In the genomic region with DNA sequence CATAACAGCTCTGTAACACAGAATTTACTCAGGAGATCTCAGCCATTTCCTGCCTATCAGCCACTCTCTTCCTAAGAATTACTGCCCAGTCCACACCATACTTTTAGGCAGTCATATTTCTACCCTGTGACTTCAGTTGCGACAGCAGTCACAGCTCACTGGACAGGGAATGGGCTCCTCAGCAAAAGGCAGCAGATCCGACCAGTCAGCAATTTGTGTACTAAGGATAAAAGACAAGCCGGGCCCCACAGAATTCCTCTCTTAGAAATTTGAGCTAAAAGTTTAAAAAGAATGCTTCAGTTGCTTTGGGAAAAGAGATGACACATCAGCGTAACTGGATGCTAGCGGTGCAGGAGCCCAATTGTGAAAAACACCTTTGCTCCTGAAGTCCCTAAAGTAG, we compare ENCODE assay signal across 22 cellular contexts.
DNase-seq lines count a peak whose midpoint lies in the region; ATAC-seq and TF ChIP-seq lines count a peak whose summit lies in the region.
"Had no signal": no experiment of that assay in that cellular context is flagged by ENCODE, and none has a peak within 500 bp of the region (broad histone marks: within the 10 kb centered on the region; RNA-seq: fewer than 3 reads in every experiment).

No MANE protein-coding gene starts in this region.

- H3K4ac ChIP-seq in IMR-90 (ENCODE audit: low read depth, low read length) (no peak overlapping the region), mesenchymal stem cell (ENCODE audit: low read depth in 1 of 2, low read length in 2 of 2) (no peak overlapping the region), trophoblast cell (ENCODE audit: low read depth, low read length) (no peak overlapping the region)

- H3K56ac ChIP-seq in IMR-90 (ENCODE audit: extremely low read depth, insufficient read depth, low read length) = no peak overlapping the region

- H2BK20ac ChIP-seq in IMR-90 (ENCODE audit: low read depth, low read length) = no peak overlapping the region

- no peak overlapping the region for H2BK15ac ChIP-seq in IMR-90 (ENCODE audit: low read depth, low read length)
- H2BK15ac ChIP-seq in mesenchymal stem cell (ENCODE audit: low read depth, poor library complexity, severe bottlenecking) = no peak overlapping the region

- H3K79me1 ChIP-seq in IMR-90 (ENCODE audit: low read depth in 1 of 2, low read length in 2 of 2) (no peaks in the 10 kb centered on the region), mesenchymal stem cell (replicated peaks; ENCODE audit: low read length, poor library complexity, severe bottlenecking) (no peaks in the 10 kb centered on the region), trophoblast cell (ENCODE audit: low read length) (peaks cover 2% of the 10 kb centered on the region)

- no peak overlapping the region for H4K12ac ChIP-seq in trophoblast cell (ENCODE audit: low read depth, low read length)

- H3K27ac ChIP-seq in IMR-90 (ENCODE audit: insufficient read depth, low read length) (no peak overlapping the region), mesenchymal stem cell (ENCODE audit: low read length, poor library complexity, severe bottlenecking) (peak overlapping the region; percentile 61), trophoblast cell (ENCODE audit: low read depth, low read length) (no peak overlapping the region)
- H3K27ac ChIP-seq: BLaER1 had no signal

- in situ Hi-C loops in IMR-90 (cut with MboI; ENCODE audit: low sequenced_read_pairs) = no loop called here

- intact Hi-C loops in IMR-90 (cut with micrococcal nuclease) = no loop called here

- no peak overlapping the region for H3K4me3 ChIP-seq in IMR-90 (ENCODE audit: insufficient read depth, low read depth, low read length)
- no peak overlapping the region for H3K4me3 ChIP-seq in epithelial cell of proximal tubule (ENCODE audit: low read depth, low read length)
- H3K4me3 ChIP-seq in mesenchymal stem cell (ENCODE audit: insufficient read depth in 1 of 2, low read depth in 1 of 2, low read length in 2 of 2) = no peak overlapping the region
- H3K4me3 ChIP-seq in trophoblast cell (ENCODE audit: low read depth, low read length) = no peak overlapping the region
- H3K4me3 ChIP-seq: BLaER1, GM12878 had no signal

- H4K5ac ChIP-seq in IMR-90 (ENCODE audit: low read depth, low read length) = no peak overlapping the region

- no peaks in the 10 kb centered on the region for H3K9me3 ChIP-seq in IMR-90 (ENCODE audit: control insufficient read depth, insufficient read depth, low read length)
- H3K9me3 ChIP-seq in mesenchymal stem cell (ENCODE audit: control insufficient read depth, low read length) = no peaks in the 10 kb centered on the region
- H3K9me3 ChIP-seq in trophoblast cell (ENCODE audit: insufficient read depth, low read depth, low read length) = no peaks in the 10 kb centered on the region
- H3K9me3 ChIP-seq: BLaER1, SK-N-SH had no signal

- H2BK5ac ChIP-seq in IMR-90 (ENCODE audit: low read depth, low read length, poor library complexity, severe bottlenecking) = no peak overlapping the region
- no peak overlapping the region for H2BK5ac ChIP-seq in mesenchymal stem cell (ENCODE audit: low read depth, low read length, poor library complexity, severe bottlenecking)
- H2BK5ac ChIP-seq in trophoblast cell (ENCODE audit: low read depth, low read length, poor library complexity) = no peak overlapping the region

- no peak for DNase-seq in IMR-90
- peak; percentile 10 for DNase-seq in epithelial cell of proximal tubule (ENCODE audit: low read depth)
- no peak for DNase-seq in mesenchymal stem cell
- DNase-seq in trophoblast cell = peak; percentile 9 to 57
- no peak for DNase-seq in DMS79 treated with DMSO at 0.1 percent for 48 hours (lab: John Stamatoyannopoulos, UW)
- DNase-seq in DMS79 (lab: John Stamatoyannopoulos, UW) = no peak
- no peak for DNase-seq in NCI-H69 (lab: John Stamatoyannopoulos, UW)
- DNase-seq: CD4-positive, alpha-beta memory T cell; DMS153; EL; HCEC 1CT; KG1; NCI-H1417 treated with DMSO at 0.1 percent for 48 hours; NCI-H1930; NCI-H2171 treated with DMSO at 0.1 percent for 48 hours; NCI-H446 treated with DMSO at 0.1 percent for 48 hours; NCI-H748 treated with DMSO at 0.1 percent for 48 hours; NK-92 treated with Interleukin-12 subunit alpha and Interleukin-12 subunit beta, amount 100 ng/mL, for 24 hours; SK-N-SH had no signal

- TF ChIP-seq POLR2A in IMR-90 (IDR thresholded peaks at IDR 0.05; ENCODE audit: low read depth, low read length) = no peak

- CTCF ChIA-PET in IMR-90 (lab: Yijun Ruan, JAX) = interaction anchor here (0.7 kb wide), 1 partner anchor 130 kb away, joined by 3 read pairs; no protein-coding TSS in a partner anchor

- H3K79me2 ChIP-seq in trophoblast cell (ENCODE audit: control insufficient read depth, insufficient read depth, low read length, poor library complexity) = no peaks in the 10 kb centered on the region

- no peak overlapping the region for H2AFZ ChIP-seq in IMR-90 (replicated peaks; ENCODE audit: low read length, poor library complexity)
- H2AFZ ChIP-seq in mesenchymal stem cell (ENCODE audit: low read depth, low read length) = no peak overlapping the region
- no peak overlapping the region for H2AFZ ChIP-seq in trophoblast cell (ENCODE audit: insufficient read depth, low read length, poor library complexity)

- no TSS peak for BruUV-seq in IMR-90 (replicated peaks; lab: Mats Ljungman, UMichigan)

- no peaks in the 10 kb centered on the region for H3K36me3 ChIP-seq in IMR-90 (ENCODE audit: control insufficient read depth, insufficient read depth, low read length)
- no peaks in the 10 kb centered on the region for H3K36me3 ChIP-seq in mesenchymal stem cell (ENCODE audit: control insufficient read depth in 1 of 2, insufficient read depth in 2 of 2, low read depth in 1 of 2, low read length in 2 of 2)
- H3K36me3 ChIP-seq in trophoblast cell (ENCODE audit: control insufficient read depth in 1 of 2, insufficient read depth in 2 of 2, low read length in 2 of 2) = no peaks in the 10 kb centered on the region
- H3K36me3 ChIP-seq: BLaER1 had no signal

- TF ChIP-seq CTCF in IMR-90 (conservative IDR thresholded peaks at IDR 0.05; ENCODE audit: low read depth, low read length) (no peak), epithelial cell of proximal tubule (conservative IDR thresholded peaks at IDR 0.05; ENCODE audit: low read depth, low read length) (no peak)

- H3K14ac ChIP-seq in IMR-90 (replicated peaks; ENCODE audit: low read depth, low read length) (no peak overlapping the region), mesenchymal stem cell (ENCODE audit: low read length in 2 of 2) (no peak overlapping the region), trophoblast cell (ENCODE audit: low read length) (no peak overlapping the region)

- H4K8ac ChIP-seq in IMR-90 (ENCODE audit: low read depth in 2 of 2, low read length in 2 of 2) = no peak overlapping the region
- no peak overlapping the region for H4K8ac ChIP-seq in mesenchymal stem cell (ENCODE audit: low read length)
- H4K8ac ChIP-seq in trophoblast cell (ENCODE audit: low read depth, low read length) = no peak overlapping the region

- H3K27me3 ChIP-seq in IMR-90 (ENCODE audit: control insufficient read depth, insufficient read depth, low read length) = peaks cover 1% of the 10 kb centered on the region
- H3K27me3 ChIP-seq in mesenchymal stem cell (ENCODE audit: control insufficient read depth in 1 of 2, insufficient read depth in 1 of 2, low read length in 2 of 2) = no peaks in the 10 kb centered on the region
- H3K27me3 ChIP-seq in trophoblast cell (ENCODE audit: insufficient read depth, low read length) = no peaks in the 10 kb centered on the region
- H3K27me3 ChIP-seq: BLaER1 had no signal

- POLR2A ChIA-PET in IMR-90 (lab: Charles Lee; ENCODE audit: unreplicated experiment) = no interaction called here

- no CpG with 5 or more reads among the region's 5 CpGs for WGBS in IMR-90 (ENCODE audit: extremely low coverage in 2 of 2, insufficient read length in 1 of 2), 2 experiments
- WGBS in mesenchymal stem cell = 86% methylated on average over 5 of the region's 5 CpGs
- WGBS in trophoblast cell (ENCODE audit: extremely low coverage, insufficient coverage, insufficient read length) = no CpG with 5 or more reads among the region's 5 CpGs

- TF ChIP-seq RAD21 in IMR-90 (IDR thresholded peaks at IDR 0.05; ENCODE audit: low read length) = no peak

- H4K91ac ChIP-seq in IMR-90 (ENCODE audit: insufficient read depth, low read depth, low read length) = no peak overlapping the region
- no peak overlapping the region for H4K91ac ChIP-seq in mesenchymal stem cell (ENCODE audit: low read length)
- H4K91ac ChIP-seq in trophoblast cell (ENCODE audit: low read depth, low read length) = no peak overlapping the region

- H3K9ac ChIP-seq in IMR-90 (ENCODE audit: low read depth, low read length) = no peak overlapping the region
- no peak overlapping the region for H3K9ac ChIP-seq in mesenchymal stem cell (ENCODE audit: low read length)
- H3K9ac ChIP-seq in trophoblast cell (ENCODE audit: low read length) = no peak overlapping the region
- H3K9ac ChIP-seq: BLaER1, SK-N-SH had no signal

- H2AK5ac ChIP-seq in IMR-90 (ENCODE audit: low read depth, low read length) (no peak overlapping the region), mesenchymal stem cell (ENCODE audit: low read length, severe bottlenecking) (no peak overlapping the region), trophoblast cell (ENCODE audit: low read length) (no peak overlapping the region)

- H4K20me1 ChIP-seq in IMR-90 (ENCODE audit: insufficient read depth, low read length) = no peaks in the 10 kb centered on the region
- H4K20me1 ChIP-seq: BLaER1 had no signal

- H3K18ac ChIP-seq in IMR-90 (ENCODE audit: low read depth, low read length) = no peak overlapping the region
- H3K18ac ChIP-seq in mesenchymal stem cell (ENCODE audit: low read depth in 1 of 2, low read length in 2 of 2) = peak overlapping the region in 1 of 2 experiments; percentile 26
- H3K18ac ChIP-seq in trophoblast cell (ENCODE audit: low read length) = no peak overlapping the region

- no peak overlapping the region for H2BK120ac ChIP-seq in IMR-90 (ENCODE audit: low read depth, low read length)
- no peak overlapping the region for H2BK120ac ChIP-seq in mesenchymal stem cell (ENCODE audit: low read depth, low read length)
- H2BK120ac ChIP-seq in trophoblast cell (ENCODE audit: insufficient read depth, low read length, poor library complexity) = no peak overlapping the region

- H3K4me1 ChIP-seq in IMR-90 (ENCODE audit: control insufficient read depth, insufficient read depth, low read length) = no peaks in the 10 kb centered on the region
- peaks cover 1% of the 10 kb centered on the region for H3K4me1 ChIP-seq in mesenchymal stem cell (ENCODE audit: control insufficient read depth, insufficient read depth, low read depth, low read length)
- no peaks in the 10 kb centered on the region for H3K4me1 ChIP-seq in trophoblast cell (ENCODE audit: control insufficient read depth in 1 of 2, insufficient read depth in 2 of 2, low read length in 2 of 2)
- H3K4me1 ChIP-seq: BLaER1 had no signal

- H3K23ac ChIP-seq in IMR-90 (ENCODE audit: low read depth, low read length) (no peak overlapping the region), mesenchymal stem cell (ENCODE audit: low read length in 2 of 2) (no peak overlapping the region), trophoblast cell (ENCODE audit: low read length) (no peak overlapping the region)

- no peaks in the 10 kb centered on the region for H3K9me1 ChIP-seq in IMR-90 (ENCODE audit: insufficient read depth, low read length)

- H2BK12ac ChIP-seq in mesenchymal stem cell (ENCODE audit: low read length in 2 of 2) (no peak overlapping the region), trophoblast cell (ENCODE audit: low read length) (no peak overlapping the region)

- H2AK9ac ChIP-seq in IMR-90 (replicated peaks; ENCODE audit: low read depth, low read length, poor library complexity) = no peak overlapping the region

- ATAC-seq in IMR-90 (ENCODE audit: low read depth) (no peak), HG03280 (IDR thresholded peaks at IDR 0.05; ENCODE audit: unreplicated experiment) (no peak)
- ATAC-seq: GM12878 had no signal

- dilution Hi-C loops in IMR-90 (cut with HindIII; ENCODE audit: low sequenced_read_pairs, unreplicated experiment) = no loop called here

- H3K4me2 ChIP-seq in IMR-90 (ENCODE audit: low read depth, low read length) (no peak overlapping the region), mesenchymal stem cell (ENCODE audit: low read length, poor library complexity, severe bottlenecking) (no peak overlapping the region), trophoblast cell (ENCODE audit: low read length) (no peak overlapping the region)
- H3K4me2 ChIP-seq: BLaER1, SK-N-SH had no signal

Comparison
In these comparisons a context has a peak if more than half of its experiments do, and no peak if none do; other contexts are left out.
1. DNase-seq: peak in epithelial cell of proximal tubule (single experiment) and trophoblast cell (2 of 2); none in IMR-90 (single experiment), mesenchymal stem cell (single experiment), DMS79 treated with DMSO at 0.1 percent for 48 hours (single experiment), DMS79 (single experiment) and NCI-H69 (single experiment).